Comparison of ENCODE assay signal across 8 cellular contexts in the genomic region with DNA sequence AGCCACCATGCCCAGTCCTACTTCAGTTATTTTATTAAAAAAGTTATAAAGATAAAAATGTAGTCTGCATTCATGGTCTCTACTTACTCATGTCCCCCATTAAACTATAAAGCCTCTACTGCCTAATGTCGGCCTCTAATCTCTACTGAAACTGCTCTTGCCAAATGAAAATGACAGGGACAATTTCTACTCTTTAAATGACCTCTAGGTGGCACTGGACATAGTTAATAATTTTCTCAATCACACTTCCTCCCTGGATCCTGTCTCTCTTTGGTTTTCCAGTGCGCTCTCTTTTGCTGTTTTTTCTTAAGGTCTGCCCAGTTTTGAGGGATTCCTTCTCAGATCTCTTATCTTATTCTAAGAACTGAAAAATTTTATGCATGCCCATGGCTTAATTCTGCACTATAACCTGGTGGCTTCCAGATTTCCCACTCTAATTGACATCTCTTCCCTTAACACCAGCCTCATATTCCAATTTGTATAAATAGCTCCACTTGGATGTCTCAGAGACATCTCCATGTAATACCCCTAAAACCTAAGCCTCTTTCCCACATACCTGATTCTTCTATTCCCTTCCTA. TPM values are rescaled to one million over a fixed set of nuclear protein-coding genes. Genes with fewer than 3 reads are reported as not detected.
A peak's percentile ranks its signal among the peaks of the same experiment; 100 is the strongest.
DNase-seq lines count a peak whose midpoint lies in the region; ATAC-seq and TF ChIP-seq lines count a peak whose summit lies in the region.

No MANE protein-coding gene starts in this region.

- H3K4me3 Mint-ChIP-seq in neural crest cell = no peak overlapping the region
- H3K4me3 Mint-ChIP-seq in activated CD4-positive, alpha-beta memory T cell treated with anti-CD3 and anti-CD28 coated beads for 36 hours = no peak overlapping the region

- peak; percentile 37 for DNase-seq in DMS 273 treated with DMSO at 0.1 percent for 48 hours (lab: John Stamatoyannopoulos, UW)
- peak; percentile 27 for DNase-seq in HEK293T (ENCODE audit: extremely low spot score)
- DNase-seq in NOMO-1 treated with DMSO at 0.1 percent for 48 hours (lab: John Stamatoyannopoulos, UW; ENCODE audit: unreplicated experiment) = peak; percentile 61
- DNase-seq in dermis microvascular lymphatic vessel endothelial cell (ENCODE audit: low read depth in 2 of 2) = peak; percentile 38 to 46
- DNase-seq in neural crest cell (ENCODE audit: low read depth, low spot score) = no peak
- no peak for DNase-seq in cortex of kidney (lab: John Stamatoyannopoulos, UW)
- DNase-seq in activated CD4-positive, alpha-beta memory T cell treated with anti-CD3 and anti-CD28 coated beads for 36 hours = no peak

- no peaks in the 10 kb centered on the region for H3K4me1 Mint-ChIP-seq in neural crest cell
- no peaks in the 10 kb centered on the region for H3K4me1 Mint-ChIP-seq in activated CD4-positive, alpha-beta memory T cell treated with anti-CD3 and anti-CD28 coated beads for 36 hours (ENCODE audit: low read depth)

- H3K27ac Mint-ChIP-seq in neural crest cell (ENCODE audit: unreplicated experiment) = no peak overlapping the region
- H3K27ac Mint-ChIP-seq in activated CD4-positive, alpha-beta memory T cell treated with anti-CD3 and anti-CD28 coated beads for 36 hours = no peak overlapping the region

- CTCF ChIA-PET in HEK293T (lab: Yijun Ruan, JAX) = interaction anchor here (0.7 kb wide), 1 partner anchor 314 kb away, joined by 3 read pairs; no protein-coding TSS in a partner anchor
- CTCF ChIA-PET in activated CD4-positive, alpha-beta memory T cell treated with anti-CD3 and anti-CD28 coated beads for 36 hours (lab: Charles Lee) = interaction anchor here (1.0 to 1.4 kb wide), 5 partner anchors 10 to 143 kb away, joined by 3 to 10 read pairs (median 5); no protein-coding TSS in a partner anchor

- POLR2A ChIA-PET in HEK293T (lab: Yijun Ruan, JAX) = no interaction called here
- POLR2A ChIA-PET in activated CD4-positive, alpha-beta memory T cell treated with anti-CD3 and anti-CD28 coated beads for 36 hours (lab: Charles Lee) = interaction anchor here (0.6 kb wide), 1 partner anchor 41 kb away, joined by 4 read pairs; no protein-coding TSS in a partner anchor

- no peaks in the 10 kb centered on the region for H3K36me3 Mint-ChIP-seq in neural crest cell (ENCODE audit: low read depth)
- H3K36me3 Mint-ChIP-seq in activated CD4-positive, alpha-beta memory T cell treated with anti-CD3 and anti-CD28 coated beads for 36 hours = no peaks in the 10 kb centered on the region

- no peaks in the 10 kb centered on the region for H3K9me3 Mint-ChIP-seq in neural crest cell
- H3K9me3 Mint-ChIP-seq in activated CD4-positive, alpha-beta memory T cell treated with anti-CD3 and anti-CD28 coated beads for 36 hours = no peaks in the 10 kb centered on the region

- H3K27me3 Mint-ChIP-seq in neural crest cell (ENCODE audit: low read depth) = peaks cover 5% of the 10 kb centered on the region
- peaks cover 8% of the 10 kb centered on the region for H3K27me3 Mint-ChIP-seq in activated CD4-positive, alpha-beta memory T cell treated with anti-CD3 and anti-CD28 coated beads for 36 hours

- intact Hi-C loops in activated CD4-positive, alpha-beta memory T cell treated with anti-CD3 and anti-CD28 coated beads for 36 hours (cut with micrococcal nuclease) = loop anchor here (2.0 to 5.0 kb wide), 2 partner anchors 69 to 142 kb away; a partner anchor contains a TSS

- peak; percentile 69 for TF ChIP-seq CTCF in neural crest cell (conservative IDR thresholded peaks at IDR 0.05)

- no peak for ATAC-seq in HG03159 (IDR thresholded peaks at IDR 0.05; ENCODE audit: unreplicated experiment)

TF ChIP-seq in HEK293T, 16 proteins besides CTCF, POLR2A, EP300 and RAD21:
- no peak for TF ChIP-seq FOXM1 (IDR thresholded peaks at IDR 0.05; ENCODE audit: borderline replicate concordance)
- no peak for TF ChIP-seq SP1 (IDR thresholded peaks at IDR 0.05)
- TF ChIP-seq, protein P1, sequence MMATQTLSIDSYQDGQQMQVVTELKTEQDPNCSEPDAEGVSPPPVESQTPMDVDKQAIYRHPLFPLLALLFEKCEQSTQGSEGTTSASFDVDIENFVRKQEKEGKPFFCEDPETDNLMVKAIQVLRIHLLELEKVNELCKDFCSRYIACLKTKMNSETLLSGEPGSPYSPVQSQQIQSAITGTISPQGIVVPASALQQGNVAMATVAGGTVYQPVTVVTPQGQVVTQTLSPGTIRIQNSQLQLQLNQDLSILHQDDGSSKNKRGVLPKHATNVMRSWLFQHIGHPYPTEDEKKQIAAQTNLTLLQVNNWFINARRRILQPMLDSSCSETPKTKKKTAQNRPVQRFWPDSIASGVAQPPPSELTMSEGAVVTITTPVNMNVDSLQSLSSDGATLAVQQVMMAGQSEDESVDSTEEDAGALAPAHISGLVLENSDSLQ (IDR thresholded peaks at IDR 0.05) = no peak
- no peak for TF ChIP-seq SUZ12 (IDR thresholded peaks at IDR 0.05)
- no peak for TF ChIP-seq TARDBP (IDR thresholded peaks at IDR 0.05)
- no peak for TF ChIP-seq LEF1 (IDR thresholded peaks at IDR 0.05; ENCODE audit: borderline replicate concordance)
- no peak for TF ChIP-seq L3MBTL2 (conservative IDR thresholded peaks at IDR 0.05)
- no peak for TF ChIP-seq ELF4 (IDR thresholded peaks at IDR 0.05)

RNA-seq across cellular contexts. Expression of a gene that starts 54.3 kb away (rescaled TPM):
- 22.3 and 23.6 TPM in 2 replicates for total RNA-seq in dermis microvascular lymphatic vessel endothelial cell
- 14.5 and 14.8 TPM in 2 replicates for total RNA-seq in neural crest cell
- 10 to 100 TPM; 12.2 to 12.5 TPM for total RNA-seq in activated CD4-positive, alpha-beta memory T cell treated with anti-CD3 and anti-CD28 coated beads for 36 hours

Comparison
In these comparisons a context has a peak if more than half of its experiments do, and no peak if none do; other contexts are left out.
1. DNase-seq: peak in DMS 273 treated with DMSO at 0.1 percent for 48 hours (single experiment), HEK293T (single experiment), NOMO-1 treated with DMSO at 0.1 percent for 48 hours (single experiment) and dermis microvascular lymphatic vessel endothelial cell (2 of 2); none in neural crest cell (single experiment), cortex of kidney (single experiment) and activated CD4-positive, alpha-beta memory T cell treated with anti-CD3 and anti-CD28 coated beads for 36 hours (single experiment).